ENCODE assay signal across 19 cellular contexts in genomic region chr10:1185911-1186692, GRCh38.
"Had no signal": no experiment of that assay in that cellular context is flagged by ENCODE, and none has a peak within 500 bp of the region (broad histone marks: within the 10 kb centered on the region; RNA-seq: fewer than 3 reads in every experiment).

No MANE protein-coding gene starts in this region.

- H3K36me3 ChIP-seq: gastrocnemius medialis, prostate gland, tibial artery had no signal

- ATAC-seq: activated CD4-positive, alpha-beta T cell treated with anti-CD3 and anti-CD28 coated beads for 36 hours; activated T-cell treated with anti-CD3 and anti-CD28 coated beads, Interleukin-2, amount 50 U/mL, for 72 hours; gastrocnemius medialis; stimulated activated naive CD8-positive, alpha-beta T cell treated with anti-CD3 and anti-CD28 coated beads, Interleukin-15, amount 100 ng/mL, for 72 hours had no signal

- H3K27me3 ChIP-seq: neutrophil had no signal

- H3K27ac ChIP-seq: epithelial cell of prostate, gastrocnemius medialis, neutrophil, prostate gland, tibial artery, VCaP had no signal

- H3K4me1 ChIP-seq: gastrocnemius medialis, prostate gland had no signal

- H3K9me3 ChIP-seq: gastrocnemius medialis, neutrophil, prostate gland, SK-N-SH, tibial artery had no signal

- H3K4me3 ChIP-seq: gastrocnemius medialis, prostate gland, tibial artery had no signal

- DNase-seq: activated CD4-positive, alpha-beta T cell treated with anti-CD3 and anti-CD28 coated beads for 36 hours; activated CD8-positive, alpha-beta T cell treated with anti-CD3 and anti-CD28 coated beads for 36 hours; activated naive CD4-positive, alpha-beta T cell; activated T-cell treated with anti-CD3 and anti-CD28 coated beads, Interleukin-2, amount 50 U/mL, for 72 hours; cortex of kidney; effector memory CD4-positive, alpha-beta T cell; gastrocnemius medialis; kidney; naive B cell; SK-N-SH; stimulated activated CD4-positive, alpha-beta T cell treated with anti-CD3 and anti-CD28 coated beads, Interleukin-15, amount 100 ng/mL, for 24 hours; stimulated activated CD4-positive, alpha-beta T cell treated with anti-CD3 and anti-CD28 coated beads, Interleukin-4, amount 100 ng/mL, for 4 hours; stimulated activated naive CD8-positive, alpha-beta T cell treated with anti-CD3 and anti-CD28 coated beads, Interleukin-15, amount 100 ng/mL, for 72 hours; T-helper 1 cell had no signal
